11 cellular contexts compared by ENCODE assay signal in the genomic region with DNA sequence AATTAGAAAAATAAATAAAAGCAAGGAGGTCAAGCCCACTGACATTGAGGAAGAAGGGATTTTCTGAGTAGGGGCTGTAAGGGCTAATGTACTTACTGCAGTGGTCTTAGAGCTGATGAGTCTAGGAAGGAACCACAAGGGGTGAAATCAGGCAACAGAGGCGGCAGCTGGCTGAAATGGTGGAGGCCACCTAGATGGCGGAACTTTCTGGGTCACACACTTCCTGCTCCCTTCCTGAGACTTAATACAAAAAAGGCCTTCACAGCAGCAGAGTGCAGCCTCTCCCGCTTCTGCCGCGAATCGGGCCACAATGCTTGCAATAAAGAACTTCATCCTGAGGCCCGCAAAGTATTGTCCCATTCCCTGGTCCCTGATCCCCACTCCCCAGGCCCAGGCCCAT. TPM values are rescaled to one million over a fixed set of nuclear protein-coding genes. Genes with fewer than 3 reads are reported as not detected.
DNase-seq lines count a peak whose midpoint lies in the region; ATAC-seq and TF ChIP-seq lines count a peak whose summit lies in the region.
"Had no signal": no experiment of that assay in that cellular context is flagged by ENCODE, and none has a peak within 500 bp of the region (broad histone marks: within the 10 kb centered on the region; RNA-seq: fewer than 3 reads in every experiment).

No MANE protein-coding gene starts in this region.

- no peaks in the 10 kb centered on the region for H3K9me2 ChIP-seq in SU-DHL-6 (replicated peaks; ENCODE audit: insufficient read depth, low read length)

- H3K4me3 Mint-ChIP-seq in memory B cell: peak overlapping the region; percentile 57
- H3K4me3 Mint-ChIP-seq in stimulated activated naive CD8-positive, alpha-beta T cell treated with anti-CD3 and anti-CD28 coated beads, Interleukin-15, amount 100 ng/mL, for 72 hours: no peak overlapping the region

- H3K27me3 ChIP-seq in SU-DHL-6 (ENCODE audit: low read length): no peaks in the 10 kb centered on the region
- H3K27me3 ChIP-seq: vagina had no signal

- H3K9me3 Mint-ChIP-seq in memory B cell: no peaks in the 10 kb centered on the region
- H3K9me3 Mint-ChIP-seq in stimulated activated naive CD8-positive, alpha-beta T cell treated with anti-CD3 and anti-CD28 coated beads, Interleukin-15, amount 100 ng/mL, for 72 hours: no peaks in the 10 kb centered on the region

- 0 out of 2 replicates have a peak, but pooled peaks cover 4% of the 10 kb centered on the region for H3K79me2 ChIP-seq in SU-DHL-6 (ENCODE audit: insufficient read depth, low read length)

- peak overlapping the region; percentile 78 for H3K4me2 ChIP-seq in SU-DHL-6 (ENCODE audit: low read depth, low read length, poor library complexity, severe bottlenecking)

- H3F3A ChIP-seq in SU-DHL-6 (ENCODE audit: insufficient read depth): peaks cover 26% of the 10 kb centered on the region; the same call in 1 of the 2 replicates

- H3K27me3 Mint-ChIP-seq in memory B cell: no peaks in the 10 kb centered on the region
- no peaks in the 10 kb centered on the region for H3K27me3 Mint-ChIP-seq in stimulated activated naive CD8-positive, alpha-beta T cell treated with anti-CD3 and anti-CD28 coated beads, Interleukin-15, amount 100 ng/mL, for 72 hours

- no peak overlapping the region for H3K27ac Mint-ChIP-seq in memory B cell
- H3K27ac Mint-ChIP-seq in stimulated activated naive CD8-positive, alpha-beta T cell treated with anti-CD3 and anti-CD28 coated beads, Interleukin-15, amount 100 ng/mL, for 72 hours: peak overlapping the region in 1 of 2 donors; percentile 78

- no peaks in the 10 kb centered on the region for H3K36me3 ChIP-seq in SU-DHL-6 (ENCODE audit: low read length)
- H3K36me3 ChIP-seq: vagina had no signal

- no peak for TF ChIP-seq CTCF in GM12875 (IDR thresholded peaks at IDR 0.05; ENCODE audit: borderline replicate concordance, insufficient read depth, low read depth, low read length)
- no peak for TF ChIP-seq CTCF in SU-DHL-6 (IDR thresholded peaks at IDR 0.05; ENCODE audit: insufficient read depth, low read length, poor library complexity, severe bottlenecking)

- no peaks in the 10 kb centered on the region for H4K20me1 ChIP-seq in SU-DHL-6 (ENCODE audit: low read depth, low read length)

- ATAC-seq in GM21786 (IDR thresholded peaks at IDR 0.05; ENCODE audit: unreplicated experiment): peak; percentile 9
- ATAC-seq in memory B cell (ENCODE audit: low read depth): no peak
- no peak for ATAC-seq in left lobe of liver
- ATAC-seq in GM19463 (IDR thresholded peaks at IDR 0.05; ENCODE audit: unreplicated experiment): no peak
- ATAC-seq in stimulated activated naive CD8-positive, alpha-beta T cell treated with anti-CD3 and anti-CD28 coated beads, Interleukin-15, amount 100 ng/mL, for 72 hours: no peak

- DNase-seq in memory B cell (ENCODE audit: low spot score in 2 of 2) (no peak), left lobe of liver (ENCODE audit: low spot score) (no peak), OCI-M2 (lab: John Stamatoyannopoulos, UW; ENCODE audit: unreplicated experiment) (no peak)
- no peak for DNase-seq in stimulated activated naive CD8-positive, alpha-beta T cell treated with anti-CD3 and anti-CD28 coated beads, Interleukin-15, amount 100 ng/mL, for 72 hours
- DNase-seq: activated CD4-positive, alpha-beta T cell treated with anti-CD3 and anti-CD28 coated beads for 1 hour; DMS153 had no signal

- H3K9ac ChIP-seq in SU-DHL-6 (ENCODE audit: low read length): peak overlapping the region; percentile 75

- no peaks in the 10 kb centered on the region for H3K4me1 Mint-ChIP-seq in memory B cell
- peaks cover 6% of the 10 kb centered on the region for H3K4me1 Mint-ChIP-seq in stimulated activated naive CD8-positive, alpha-beta T cell treated with anti-CD3 and anti-CD28 coated beads, Interleukin-15, amount 100 ng/mL, for 72 hours

- peaks cover 2% of the 10 kb centered on the region for H3K36me3 Mint-ChIP-seq in memory B cell

- peak overlapping the region; percentile 80 for H2AFZ ChIP-seq in SU-DHL-6 (ENCODE audit: low read depth, low read length, severe bottlenecking)

- H3K9me3 ChIP-seq in SU-DHL-6 (ENCODE audit: insufficient read depth, low read length): no peaks in the 10 kb centered on the region
- H3K9me3 ChIP-seq: vagina had no signal

- H3K4me3 ChIP-seq in GM12875 (ENCODE audit: low read depth, low read length) (peak overlapping the region; percentile 69), SU-DHL-6 (ENCODE audit: insufficient read depth, low read length, poor library complexity, severe bottlenecking) (peak overlapping the region; percentile 65)
- H3K4me3 ChIP-seq: vagina had no signal

- H3K27ac ChIP-seq in SU-DHL-6 (ENCODE audit: low read depth, low read length): peak overlapping the region; percentile 58
- H3K27ac ChIP-seq: vagina had no signal

RNA-seq across cellular contexts. Expression of gene SNX12, which starts 15.4 kb away (rescaled TPM):
- total RNA-seq in left lobe of liver: 19.4 TPM

RNA-seq across cellular contexts. Expression of gene FOXO4, which starts 42.9 kb away (rescaled TPM):
- 13.2 TPM for total RNA-seq in left lobe of liver

RNA-seq across cellular contexts. Expression of gene CXorf65, which starts 53.8 kb away (rescaled TPM):
- total RNA-seq in left lobe of liver: not detected
- total RNA-seq: vagina had no signal

RNA-seq across cellular contexts. Expression of gene IL2RG, which starts 58.7 kb away (rescaled TPM):
- total RNA-seq in left lobe of liver: 1.9 TPM
